ENCODE assay signal across 10 cellular contexts in genomic region chr4:186132577-186133277, GRCh38. TPM values are rescaled to one million over a fixed set of nuclear protein-coding genes. Genes with fewer than 3 reads are reported as not detected.
A peak's percentile ranks its signal among the peaks of the same experiment; 100 is the strongest.
DNase-seq lines count a peak whose midpoint lies in the region; ATAC-seq, FAIRE-seq and TF ChIP-seq lines count a peak whose summit lies in the region.
"Had no signal": no experiment of that assay in that cellular context is flagged by ENCODE, and none has a peak within 500 bp of the region (broad histone marks: within the 10 kb centered on the region; RNA-seq: fewer than 3 reads in every experiment).

No MANE protein-coding gene starts in this region.

- no peak for FAIRE-seq in urothelium cell line (lab: Jason Lieb, UNC)

- in situ Hi-C loops in GM13976 (cut with MboI; ENCODE audit: low sequenced_read_pairs, unreplicated experiment), result loop anchor here (10.0 kb wide), 1 partner anchor 68 kb away; the partner anchor contains the start of gene TLR3

- intact Hi-C loops in heart left ventricle (cut with DNase I), result no loop called here
- intact Hi-C loops in cardiac septum (cut with DNase I), result no loop called here
- intact Hi-C loops in left ventricle myocardium inferior (cut with micrococcal nuclease), result no loop called here

- H3K9me3 ChIP-seq in heart left ventricle (no peaks in the 10 kb centered on the region), left ventricle myocardium inferior (replicated peaks) (no peaks in the 10 kb centered on the region)
- H3K9me3 ChIP-seq: testis had no signal

- H3K4me3 ChIP-seq in heart left ventricle (no peak overlapping the region), left ventricle myocardium inferior (no peak overlapping the region)
- H3K4me3 ChIP-seq: testis had no signal

- WGBS in heart left ventricle, 4 donors, result 25 to 32% (median 29%) methylated on average over 4 of the region's 4 CpGs

- no peaks in the 10 kb centered on the region for H3K36me3 ChIP-seq in heart left ventricle
- no peaks in the 10 kb centered on the region for H3K36me3 ChIP-seq in left ventricle myocardium inferior

- H3K27me3 ChIP-seq in heart left ventricle (no peaks in the 10 kb centered on the region), left ventricle myocardium inferior (ENCODE audit: low read depth) (peaks cover 5% of the 10 kb centered on the region)
- H3K27me3 ChIP-seq: testis had no signal

- TF ChIP-seq CTCF in heart left ventricle (IDR thresholded peaks at IDR 0.05) (peak in 1 of 12 donors; percentile 6), left ventricle myocardium inferior (IDR thresholded peaks at IDR 0.05; ENCODE audit: borderline replicate concordance) (peak; percentile 16), GM13976 (IDR thresholded peaks at IDR 0.05; ENCODE audit: borderline replicate concordance, control extremely low read depth, extremely low read depth, insufficient read depth, missing control alignments) (no peak)

- H3K27ac ChIP-seq in heart left ventricle, result no peak overlapping the region
- no peak overlapping the region for H3K27ac ChIP-seq in left ventricle myocardium inferior (replicated peaks)
- H3K27ac ChIP-seq: testis had no signal

- ATAC-seq in heart left ventricle, result peak in 3 of 4 donors; percentile 49 to 59 (median 53)
- no peak for ATAC-seq in HG02588 (IDR thresholded peaks at IDR 0.05; ENCODE audit: unreplicated experiment)

- no peak for TF ChIP-seq POLR2A in heart left ventricle (IDR thresholded peaks at IDR 0.05)

- DNase-seq in heart left ventricle, result no peak
- no peak for DNase-seq in cardiac septum (ENCODE audit: low spot score)
- DNase-seq in RKO (ENCODE audit: low spot score), result peak; percentile 12
- no peak for DNase-seq in left ventricle myocardium inferior
- peak; percentile 68 for DNase-seq in urothelium cell line (ENCODE audit: low spot score)
- DNase-seq in T-helper 9 cell, result no peak
- DNase-seq in GM13976 (ENCODE audit: low spot score), result no peak
- DNase-seq: DMS153, testis had no signal

- peaks cover 0 to 5% (median 0%) of the 10 kb centered on the region in 12 donors for H3K4me1 ChIP-seq in heart left ventricle
- H3K4me1 ChIP-seq in left ventricle myocardium inferior, result no peaks in the 10 kb centered on the region
- H3K4me1 ChIP-seq: testis had no signal

RNA-seq across cellular contexts. Expression of gene FAM149A, which starts 28.2 kb away (rescaled TPM):
- total RNA-seq in heart left ventricle (10 to 100 TPM in 2 of 9 donors, 1 to 10 TPM in 7; 6.5 to 13.0 (median 8.6) TPM), cardiac septum (5.8 TPM), left ventricle myocardium inferior (12.2 TPM)
- polyA plus RNA-seq in heart left ventricle, result 1 to 10 TPM; 1.6 to 2.2 TPM

RNA-seq across cellular contexts. Expression of gene CYP4V2, which starts 58.6 kb away (rescaled TPM):
- total RNA-seq in heart left ventricle (10 to 100 TPM; 15.8 to 44.6 (median 28.6) TPM), cardiac septum (20.4 TPM), left ventricle myocardium inferior (24.9 TPM)
- polyA plus RNA-seq in heart left ventricle, result 10 to 100 TPM; 14.4 to 17.3 TPM

Comparison
In these comparisons a context has a peak if more than half of its experiments do, and no peak if none do; other contexts are left out.
1. DNase-seq: peak in RKO (single experiment) and urothelium cell line (single experiment); none in heart left ventricle (0 of 5), cardiac septum (single experiment), left ventricle myocardium inferior (single experiment), T-helper 9 cell (single experiment) and GM13976 (single experiment).